Comparison of ENCODE assay signal across 8 cellular contexts in genomic region chr13:100088648-100089601, GRCh38. TPM values are rescaled to one million over a fixed set of nuclear protein-coding genes. Genes with fewer than 3 reads are reported as not detected.
DNase-seq lines count a peak whose midpoint lies in the region; ATAC-seq and TF ChIP-seq lines count a peak whose summit lies in the region.

Gene PCCA, plus strand, starts transcription at chr13:100089093. Its CDS starts 28 bp downstream, at chr13:100089121.

- peak within 1 kb of the TSS; percentile 85 for H3K27ac ChIP-seq in VCaP
- peak within 1 kb of the TSS; percentile 50 for H3K27ac ChIP-seq in mammary epithelial cell (ENCODE audit: insufficient read depth, low read depth, low read length)

- DNase-seq in 8988T (peak; percentile 94), NCI-H2171 (lab: John Stamatoyannopoulos, UW) (peak; percentile 78), mammary epithelial cell (peak; percentile 91)

- H3K79me2 ChIP-seq in mammary epithelial cell (ENCODE audit: insufficient read depth, low read length), result peaks cover 66% of the 10 kb centered on the region

- in situ Hi-C loops in mammary epithelial cell (cut with MboI; ENCODE audit: low sequenced_read_pairs in 2 of 2), result no loop called here

- H3K4me2 ChIP-seq in mammary epithelial cell (ENCODE audit: insufficient read depth, low read depth, low read length), result peak within 1 kb of the TSS; percentile 89
- peak within 1 kb of the TSS; percentile 82 for H3K4me2 ChIP-seq in skeletal muscle satellite cell (ENCODE audit: low read length)

- under 1% methylated on average over 33 of the region's 84 CpGs for WGBS in mammary epithelial cell (ENCODE audit: low coverage, missing lambda C conversion rate)

- H3K9me3 ChIP-seq in mammary epithelial cell (replicated peaks; ENCODE audit: insufficient read depth, low read length) (no peaks in the 10 kb centered on the region), iPS-18c (ENCODE audit: control insufficient read depth, insufficient read depth, low read length) (no peaks in the 10 kb centered on the region), skeletal muscle satellite cell (replicated peaks; ENCODE audit: low read length) (no peaks in the 10 kb centered on the region)

- CTCF ChIA-PET in mammary epithelial cell (lab: Charles Lee; ENCODE audit: low non-redundant PET), result interaction anchor here (0.7 kb wide), 1 partner anchor 192 kb away, joined by 3 read pairs; no protein-coding TSS in a partner anchor

- BruUV-seq in mammary epithelial cell (replicated peaks; lab: Mats Ljungman, UMichigan), result no TSS peak

- H3K4me3 ChIP-seq in mammary epithelial cell (replicated peaks in 1 of 3; ENCODE audit: insufficient read depth in 1 of 3, low read depth in 2 of 3, low read length in 3 of 3) (peak within 1 kb of the TSS; percentile 65 to 94 (median 84)), iPS-18c (ENCODE audit: insufficient read depth, low read depth, low read length) (peak within 1 kb of the TSS; percentile 93), skeletal muscle satellite cell (ENCODE audit: low read length) (peak within 1 kb of the TSS; percentile 93)

- H3K4me1 ChIP-seq in mammary epithelial cell (ENCODE audit: insufficient read depth, low read length), result peaks cover 20% of the 10 kb centered on the region
- H3K4me1 ChIP-seq in skeletal muscle satellite cell (ENCODE audit: control insufficient read depth, insufficient read depth, low read length), result peaks cover 12% of the 10 kb centered on the region

- TF ChIP-seq CTCF in VCaP (conservative IDR thresholded peaks at IDR 0.05) (no peak), mammary epithelial cell (conservative IDR thresholded peaks at IDR 0.05 in 1 of 2, IDR thresholded peaks at IDR 0.05 in 1 of 2; ENCODE audit: extremely low read depth in 1 of 2, insufficient read depth in 1 of 2, low read depth in 1 of 2, low read length in 2 of 2) (no peak)

- dilution Hi-C loops in mammary epithelial cell (cut with HindIII; ENCODE audit: low sequenced_read_pairs), result no loop called here

- peak within 1 kb of the TSS; percentile 60 for H3K9ac ChIP-seq in mammary epithelial cell (ENCODE audit: insufficient read depth, low read length)
- H3K9ac ChIP-seq in skeletal muscle satellite cell (ENCODE audit: low read depth, low read length), result peak within 1 kb of the TSS; percentile 88

- ATAC-seq in GM18517 (IDR thresholded peaks at IDR 0.05; ENCODE audit: unreplicated experiment), result peak; percentile 96
- peak; percentile 97 for ATAC-seq in HG03039 (IDR thresholded peaks at IDR 0.05; ENCODE audit: unreplicated experiment)

- H3K27me3 ChIP-seq in mammary epithelial cell (ENCODE audit: insufficient read depth, low read length), result no peaks in the 10 kb centered on the region
- H3K27me3 ChIP-seq in skeletal muscle satellite cell (ENCODE audit: control insufficient read depth, insufficient read depth, low read length), result no peaks in the 10 kb centered on the region

- intact Hi-C loops in mammary epithelial cell (cut with micrococcal nuclease), result loop anchor here (1.0 to 5.0 kb wide), 2 partner anchors 146 to 432 kb away; no protein-coding TSS in a partner anchor

- H3K36me3 ChIP-seq in mammary epithelial cell (ENCODE audit: insufficient read depth, low read length), result peaks cover 3% of the 10 kb centered on the region
- H3K36me3 ChIP-seq in skeletal muscle satellite cell (ENCODE audit: insufficient read depth, low read length), result peaks cover 3% of the 10 kb centered on the region

- H4K20me1 ChIP-seq in mammary epithelial cell (ENCODE audit: insufficient read depth, low read length), result no peaks in the 10 kb centered on the region

- peak within 1 kb of the TSS; percentile 94 for H2AFZ ChIP-seq in mammary epithelial cell (ENCODE audit: low read depth, low read length)

RNA-seq across cellular contexts. Expression of gene PCCA, which starts in this region (rescaled TPM):
- total RNA-seq in mammary epithelial cell, result 10 to 100 TPM; 16.9 to 31.5 TPM
- polyA plus RNA-seq in mammary epithelial cell, result 4.9 TPM
- 10.7 TPM for polyA minus RNA-seq in mammary epithelial cell
- 10.9 and 14.2 TPM in 2 replicates for total RNA-seq in skeletal muscle satellite cell (2012; rRNA removed)

Comparison
In these comparisons a context has a peak if more than half of its experiments do, and no peak if none do; other contexts are left out.
1. Peak in every context shown above with its lines: DNase-seq, ATAC-seq, H3K4me3 ChIP-seq and H3K27ac ChIP-seq.